Comparison of ENCODE assay signal across 23 cellular contexts in the genomic region with DNA sequence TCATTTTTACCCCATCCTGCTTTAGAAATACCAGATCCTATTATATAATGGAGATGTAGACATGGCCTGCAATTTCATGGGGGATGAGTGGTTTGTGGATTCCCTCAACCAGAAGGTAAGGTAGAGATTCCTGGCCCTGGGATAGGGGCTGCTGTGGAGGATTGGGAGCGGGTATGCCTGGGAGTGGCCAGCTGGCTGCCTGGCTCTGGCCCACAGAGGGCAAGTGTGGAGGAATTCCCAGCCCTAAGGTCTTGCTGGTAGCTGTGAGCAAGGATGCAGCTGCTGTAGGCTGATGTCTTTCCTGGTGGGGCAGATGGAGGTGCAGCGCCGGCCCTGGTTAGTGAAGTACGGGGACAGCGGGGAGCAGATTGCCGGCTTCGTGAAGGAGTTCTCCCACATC. TPM values are rescaled to one million over a fixed set of nuclear protein-coding genes. Genes with fewer than 3 reads are reported as not detected.
"Had no signal": no experiment of that assay in that cellular context is flagged by ENCODE, and none has a peak within 500 bp of the region (broad histone marks: within the 10 kb centered on the region; RNA-seq: fewer than 3 reads in every experiment).

No MANE protein-coding gene starts in this region.

- H3K27me3 Mint-ChIP-seq: stimulated activated memory B cell treated with anti-CD40 and anti-IgM and Interleukin-4, amounts not matched to agents 10 μg/mL and 1 μg/mL and 100 μg/mL, for 72 hours; stimulated activated naive CD8-positive, alpha-beta T cell treated with anti-CD3 and anti-CD28 coated beads, Interleukin-15, Interleukin-2, amounts not matched to agents 100 ng/mL and 50 ng/mL, for 24 hours had no signal

- H3K27me3 ChIP-seq: right atrium auricular region, sigmoid colon, tibial nerve, upper lobe of right lung, vagina had no signal

- H3K9me3 Mint-ChIP-seq: natural killer cell; neural crest cell; stimulated activated memory B cell treated with anti-CD40 and anti-IgM and Interleukin-4, amounts not matched to agents 10 μg/mL and 1 μg/mL and 100 μg/mL, for 72 hours; stimulated activated naive CD8-positive, alpha-beta T cell treated with anti-CD3 and anti-CD28 coated beads, Interleukin-15, Interleukin-2, amounts not matched to agents 100 ng/mL and 50 ng/mL, for 24 hours had no signal

- H3K27ac Mint-ChIP-seq: natural killer cell; stimulated activated memory B cell treated with anti-CD40 and anti-IgM and Interleukin-4, amounts not matched to agents 10 μg/mL and 1 μg/mL and 100 μg/mL, for 72 hours; stimulated activated naive CD8-positive, alpha-beta T cell treated with anti-CD3 and anti-CD28 coated beads, Interleukin-15, Interleukin-2, amounts not matched to agents 100 ng/mL and 50 ng/mL, for 24 hours had no signal

- H3K4me1 ChIP-seq: prostate gland, upper lobe of right lung had no signal

- DNase-seq: dermis blood vessel endothelial cell; effector memory CD4-positive, alpha-beta T cell; erythroblast; hypothalamus; left ventricle myocardium superior; lower lobe of right lung; natural killer cell; sigmoid colon; stimulated activated CD4-positive, alpha-beta T cell treated with anti-CD3 and anti-CD28 coated beads, Interleukin-2, amount 100 ng/mL, for 24 hours; stimulated activated CD4-positive, alpha-beta T cell treated with anti-CD3 and anti-CD28 coated beads, Interleukin-4, amount 100 ng/mL, for 24 hours; upper lobe of right lung had no signal

- H3K27ac ChIP-seq: coronary artery, lower lobe of right lung, prostate gland, right atrium auricular region, sigmoid colon, thoracic aorta, tibial nerve, upper lobe of right lung, vagina had no signal

- H3K4me3 ChIP-seq: coronary artery, lower lobe of right lung, prostate gland, right atrium auricular region, sigmoid colon, thoracic aorta, tibial nerve, upper lobe of right lung, vagina had no signal

- H3K36me3 Mint-ChIP-seq: natural killer cell had no signal

- ATAC-seq: left ventricle myocardium superior; lower lobe of right lung; natural killer cell; stimulated activated memory B cell treated with anti-CD40 and anti-IgM and Interleukin-4, amounts not matched to agents 10 μg/mL and 1 μg/mL and 100 μg/mL, for 72 hours; upper lobe of right lung had no signal

- H3K36me3 ChIP-seq: prostate gland had no signal

- H3K9me3 ChIP-seq: lower lobe of right lung, prostate gland, right atrium auricular region, sigmoid colon, thoracic aorta, tibial nerve, upper lobe of right lung, vagina had no signal

- H3K4me3 Mint-ChIP-seq: natural killer cell; neural crest cell; stimulated activated memory B cell treated with anti-CD40 and anti-IgM and Interleukin-4, amounts not matched to agents 10 μg/mL and 1 μg/mL and 100 μg/mL, for 72 hours; stimulated activated naive CD8-positive, alpha-beta T cell treated with anti-CD3 and anti-CD28 coated beads, Interleukin-15, Interleukin-2, amounts not matched to agents 100 ng/mL and 50 ng/mL, for 24 hours had no signal

- FAIRE-seq: endometrium, frontal cortex, keratinocyte had no signal

RNA-seq across cellular contexts. Expression of a gene that starts 10.3 kb away (rescaled TPM):
- polyA plus RNA-seq: keratinocyte had no signal
